10 cellular contexts compared by ENCODE assay signal in the genomic region with DNA sequence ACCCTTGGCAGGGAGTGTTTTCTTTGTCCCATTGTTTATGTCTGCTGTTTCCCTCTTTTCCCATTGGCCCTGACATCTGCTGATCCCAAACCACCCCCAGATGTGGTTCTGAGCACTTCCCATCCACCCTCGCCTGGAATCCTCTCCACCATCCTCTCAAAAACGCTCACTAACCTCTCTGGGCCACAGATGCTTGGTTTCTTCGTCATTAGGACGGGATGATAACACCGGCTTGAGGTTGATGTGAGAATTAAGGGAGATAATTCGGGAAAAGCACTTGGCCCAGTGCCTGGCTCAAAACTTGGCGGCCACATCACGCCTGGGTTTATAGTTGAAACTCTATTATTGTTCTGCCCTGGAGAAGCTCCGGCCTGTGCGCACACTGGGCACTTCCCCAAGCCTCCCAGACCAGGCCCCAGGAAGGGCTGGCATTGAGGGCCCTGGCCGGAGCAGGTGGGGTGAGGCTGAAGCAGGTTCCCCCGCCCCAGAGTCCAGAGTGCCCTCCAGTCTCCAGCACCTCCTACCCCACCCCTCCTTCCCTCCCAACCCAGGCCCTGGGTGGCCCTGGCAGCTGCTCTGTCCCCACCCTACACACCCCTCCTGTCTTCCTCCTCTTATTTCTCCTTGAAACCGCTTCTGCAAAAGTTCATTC.
A peak's percentile ranks its signal among the peaks of the same experiment; 100 is the strongest.
DNase-seq lines count a peak whose midpoint lies in the region; ATAC-seq and TF ChIP-seq lines count a peak whose summit lies in the region.
"Had no signal": no experiment of that assay in that cellular context is flagged by ENCODE, and none has a peak within 500 bp of the region (broad histone marks: within the 10 kb centered on the region; RNA-seq: fewer than 3 reads in every experiment).

No MANE protein-coding gene starts in this region.

- H4K20me1 ChIP-seq in mammary epithelial cell (ENCODE audit: insufficient read depth, low read length), result no peaks in the 10 kb centered on the region

- BruUV-seq in mammary epithelial cell (replicated peaks; lab: Mats Ljungman, UMichigan), result no TSS peak

- TF ChIP-seq CTCF in AG09309 (IDR thresholded peaks at IDR 0.05; ENCODE audit: control insufficient read depth, insufficient read depth, low read depth, low read length, missing control alignments) (no peak), mammary epithelial cell (conservative IDR thresholded peaks at IDR 0.05 in 1 of 2, IDR thresholded peaks at IDR 0.05 in 1 of 2; ENCODE audit: extremely low read depth in 1 of 2, insufficient read depth in 1 of 2, low read depth in 1 of 2, low read length in 2 of 2) (no peak), left lung (IDR thresholded peaks at IDR 0.05) (no peak)

- CTCF ChIA-PET in mammary epithelial cell (lab: Charles Lee; ENCODE audit: low non-redundant PET), result no interaction called here

- dilution Hi-C loops in mammary epithelial cell (cut with HindIII; ENCODE audit: low sequenced_read_pairs), result no loop called here

- DNase-seq in AG09309 (ENCODE audit: low read depth) (peak; percentile 95), HS-5 (ENCODE audit: low read depth) (peak; percentile 61), mammary epithelial cell (peak; percentile 65), left lung (peak in 1 of 2 donors; percentile 63), NCI-H82 (lab: John Stamatoyannopoulos, UW) (no peak), ACHN (no peak), SHP77 treated with DMSO at 0.1 percent for 48 hours (lab: John Stamatoyannopoulos, UW) (no peak)
- DNase-seq: body of pancreas had no signal

- peak overlapping the region; percentile 35 for H3K4me2 ChIP-seq in mammary epithelial cell (ENCODE audit: insufficient read depth, low read depth, low read length)

- WGBS in mammary epithelial cell (ENCODE audit: low coverage, missing lambda C conversion rate), result 23% methylated on average over 5 of the region's 13 CpGs

- H3K36me3 ChIP-seq in mammary epithelial cell (ENCODE audit: insufficient read depth, low read length), result no peaks in the 10 kb centered on the region
- H3K36me3 ChIP-seq in left lung, result no peaks in the 10 kb centered on the region

- H3K9me3 ChIP-seq in mammary epithelial cell (replicated peaks; ENCODE audit: insufficient read depth, low read length) (no peaks in the 10 kb centered on the region), left lung (no peaks in the 10 kb centered on the region)
- H3K9me3 ChIP-seq: body of pancreas had no signal

- H3K4me3 ChIP-seq in AG09309 (ENCODE audit: control insufficient read depth, low read depth, low read length), result no peak overlapping the region
- H3K4me3 ChIP-seq in mammary epithelial cell (replicated peaks in 1 of 3; ENCODE audit: insufficient read depth in 1 of 3, low read depth in 2 of 3, low read length in 3 of 3), result no peak overlapping the region
- no peak overlapping the region for H3K4me3 ChIP-seq in left lung
- H3K4me3 ChIP-seq: body of pancreas had no signal

- intact Hi-C loops in mammary epithelial cell (cut with micrococcal nuclease) (no loop called here), left lung (cut with DNase I) (no loop called here)

- ATAC-seq in left lung (peak; percentile 64), HG03135 (IDR thresholded peaks at IDR 0.05; ENCODE audit: unreplicated experiment) (no peak)
- ATAC-seq: body of pancreas; natural killer cell treated with Interleukin-12 subunit alpha and Interleukin-12 subunit beta and Interleukin-15 and Interleukin-18, amount 100 ng/mL, for 72 hours had no signal

- H3K27me3 ChIP-seq in mammary epithelial cell (ENCODE audit: insufficient read depth, low read length) (no peaks in the 10 kb centered on the region), left lung (peaks cover 0 to 29% of the 10 kb centered on the region in 2 donors)
- H3K27me3 ChIP-seq: body of pancreas had no signal

- H3K4me1 ChIP-seq in mammary epithelial cell (ENCODE audit: insufficient read depth, low read length), result peaks cover 12% of the 10 kb centered on the region
- peaks cover 0 to 6% of the 10 kb centered on the region in 2 donors for H3K4me1 ChIP-seq in left lung
- H3K4me1 ChIP-seq: body of pancreas had no signal

- H3K9ac ChIP-seq in mammary epithelial cell (ENCODE audit: insufficient read depth, low read length), result no peak overlapping the region

- peak overlapping the region; percentile 73 for H2AFZ ChIP-seq in mammary epithelial cell (ENCODE audit: low read depth, low read length)

- no peaks in the 10 kb centered on the region for H3K79me2 ChIP-seq in mammary epithelial cell (ENCODE audit: insufficient read depth, low read length)

- H3K27ac ChIP-seq in mammary epithelial cell (ENCODE audit: insufficient read depth, low read depth, low read length) (no peak overlapping the region), left lung (no peak overlapping the region)
- H3K27ac ChIP-seq: body of pancreas had no signal

- in situ Hi-C loops in mammary epithelial cell (cut with MboI; ENCODE audit: low sequenced_read_pairs in 2 of 2) (no loop called here), ACHN (cut with HindIII; ENCODE audit: low pct_ligation_motif_present, low pct_unique_long_range_greater_than_20kb, low sequenced_read_pairs) (no loop called here)

Comparison
In these comparisons a context has a peak if more than half of its experiments do, and no peak if none do; other contexts are left out.
1. DNase-seq: peak in AG09309 (single experiment), HS-5 (single experiment) and mammary epithelial cell (single experiment); none in NCI-H82 (single experiment), ACHN (single experiment) and SHP77 treated with DMSO at 0.1 percent for 48 hours (single experiment).